ENCODE assay signal across 1 cellular context in genomic region chr3:129160891-129161859, GRCh38.
TF ChIP-seq lines count a peak whose summit lies in the region.

ISY1 (minus strand) TSS chr3:129161063; CDS start chr3:129160975, 88 bp downstream.

TF ChIP-seq in WTC11, 78 proteins besides CTCF, POLR2A, EP300 and RAD21 (continued from another document and continues in another):
- TF ChIP-seq ETV6 (CRISPR knock-in tag; IDR thresholded peaks at IDR 0.05) (no peak), CDX4 (CRISPR knock-in tag; IDR thresholded peaks at IDR 0.05; ENCODE audit: borderline replicate concordance) (no peak), NR1H2 (CRISPR knock-in tag; IDR thresholded peaks at IDR 0.05) (no peak), E2F5 (CRISPR knock-in tag; IDR thresholded peaks at IDR 0.05) (no peak; the same call in 1 of the 2 replicates), ZNF396 (CRISPR knock-in tag; IDR thresholded peaks at IDR 0.05; ENCODE audit: borderline replicate concordance) (no peak), ATF6 (CRISPR knock-in tag; IDR thresholded peaks at IDR 0.05) (no peak), E2F4 (CRISPR knock-in tag; IDR thresholded peaks at IDR 0.05; ENCODE audit: borderline replicate concordance, low read depth) (no peak), ZBTB43 (CRISPR knock-in tag; IDR thresholded peaks at IDR 0.05) (peak; percentile 52; the same call in 1 of the 2 replicates), SMAD4 (CRISPR knock-in tag; IDR thresholded peaks at IDR 0.05) (no peak), KAT7 (CRISPR knock-in tag; IDR thresholded peaks at IDR 0.05; ENCODE audit: borderline replicate concordance) (no peak), SP1 (CRISPR knock-in tag; conservative IDR thresholded peaks at IDR 0.05) (peak; percentile 59), ZBTB21 (CRISPR knock-in tag; IDR thresholded peaks at IDR 0.05; ENCODE audit: borderline replicate concordance) (no peak), GABPB1 (CRISPR knock-in tag; IDR thresholded peaks at IDR 0.05) (peak; percentile 93), FOXP1 (CRISPR knock-in tag; IDR thresholded peaks at IDR 0.05; ENCODE audit: borderline replicate concordance) (0 out of 2 replicates have a peak, but pooled peaks have one; percentile 53), PRDM15 (CRISPR knock-in tag; IDR thresholded peaks at IDR 0.05) (no peak), SMAD3 (CRISPR knock-in tag; IDR thresholded peaks at IDR 0.05; ENCODE audit: borderline replicate concordance) (no peak), ZNF671 (CRISPR knock-in tag; IDR thresholded peaks at IDR 0.05) (no peak), PRRX2 (CRISPR knock-in tag; IDR thresholded peaks at IDR 0.05) (no peak), ZNF263 (CRISPR knock-in tag; IDR thresholded peaks at IDR 0.05; ENCODE audit: low read depth) (no peak), ATF2 (CRISPR knock-in tag; IDR thresholded peaks at IDR 0.05; ENCODE audit: borderline replicate concordance, low read depth) (no peak), NR3C1 (CRISPR knock-in tag; conservative IDR thresholded peaks at IDR 0.05; ENCODE audit: low read depth) (no peak), TEAD4 (CRISPR knock-in tag; IDR thresholded peaks at IDR 0.05) (no peak), TEAD1 (CRISPR knock-in tag; IDR thresholded peaks at IDR 0.05) (0 out of 2 replicates have a peak, but pooled peaks have one; percentile 55), ERG (CRISPR knock-in tag; IDR thresholded peaks at IDR 0.05) (no peak), IRF1 (CRISPR knock-in tag; IDR thresholded peaks at IDR 0.05) (no peak), AR (CRISPR knock-in tag; IDR thresholded peaks at IDR 0.05) (no peak), TP53 (CRISPR knock-in tag; IDR thresholded peaks at IDR 0.05) (no peak), OVOL2 (CRISPR knock-in tag; IDR thresholded peaks at IDR 0.05; ENCODE audit: borderline replicate concordance) (no peak), ESRRA (CRISPR knock-in tag; IDR thresholded peaks at IDR 0.05; ENCODE audit: borderline replicate concordance) (no peak), JAZF1 (CRISPR knock-in tag; IDR thresholded peaks at IDR 0.05) (no peak), ZNF281 (CRISPR knock-in tag; IDR thresholded peaks at IDR 0.05) (no peak), MAX (CRISPR knock-in tag; IDR thresholded peaks at IDR 0.05) (no peak), USF2 (CRISPR knock-in tag; IDR thresholded peaks at IDR 0.05) (no peak; the same call in 1 of the 2 replicates)
